Comparison of ENCODE assay signal across 1 cellular context in genomic region chr14:64752909-64753308, GRCh38.
TF ChIP-seq lines count a peak whose summit lies in the region.

No MANE protein-coding gene starts in this region.

TF ChIP-seq in H1, 55 proteins besides CTCF, POLR2A, EP300 and RAD21:
- no peak for TF ChIP-seq JUND (IDR thresholded peaks at IDR 0.05; ENCODE audit: low read length)
- peak; percentile 59; the same call in 1 of the 2 replicates for TF ChIP-seq KDM1A (IDR thresholded peaks at IDR 0.05; ENCODE audit: borderline replicate concordance, low read length)
